Comparison of ENCODE assay signal across 22 cellular contexts in the genomic region with DNA sequence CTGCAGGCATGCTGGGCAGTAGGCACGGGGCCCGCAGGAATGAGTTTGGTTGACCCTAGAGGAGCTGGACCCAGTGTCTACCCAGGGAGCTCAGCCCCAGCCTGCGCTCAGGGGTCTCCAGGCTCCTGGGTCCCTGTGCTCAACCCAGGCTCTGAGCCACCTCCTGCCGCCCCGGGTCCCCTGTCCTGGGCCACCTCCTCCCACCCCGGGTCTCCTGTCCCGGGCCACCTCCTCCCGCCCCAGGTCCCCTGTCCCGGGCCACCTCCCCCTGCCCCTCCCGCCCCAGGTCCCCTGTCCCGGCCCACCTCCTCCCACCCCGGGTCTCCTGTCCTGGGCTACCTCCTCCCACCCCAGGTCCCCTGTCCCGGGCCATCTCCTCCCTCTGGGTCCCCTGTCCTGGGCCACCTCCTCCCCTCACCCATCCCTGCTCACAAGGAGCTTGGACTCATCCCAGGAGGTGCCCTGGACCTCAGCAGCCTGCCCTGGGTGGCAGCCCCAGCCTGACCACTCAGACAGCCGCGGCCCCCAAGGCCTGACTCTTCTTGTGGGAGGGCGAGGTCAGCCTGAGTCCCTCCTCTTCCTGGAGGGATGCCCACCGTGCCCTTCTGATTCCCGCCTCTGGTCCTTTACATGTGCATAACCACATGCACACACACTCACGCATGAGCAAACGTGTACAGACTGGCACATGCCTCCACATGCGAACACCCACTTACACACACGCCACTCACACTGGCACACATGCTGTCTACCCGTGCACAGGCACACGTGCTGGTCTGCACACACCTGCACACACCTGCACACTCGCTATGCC. TPM values are rescaled to one million over a fixed set of nuclear protein-coding genes. Genes with fewer than 3 reads are reported as not detected.
"Had no signal": no experiment of that assay in that cellular context is flagged by ENCODE, and none has a peak within 500 bp of the region (broad histone marks: within the 10 kb centered on the region; RNA-seq: fewer than 3 reads in every experiment).

No MANE protein-coding gene starts in this region.

- H3K27me3 ChIP-seq: gastrocnemius medialis, heart left ventricle, neutrophil, tibial nerve had no signal

- H3K4me3 Mint-ChIP-seq: activated CD8-positive, alpha-beta memory T cell treated with anti-CD3 and anti-CD28 coated beads, Interleukin-2, amount 10 ng/mL, durations not matched to agents 7 days and 5 days; activated naive CD8-positive, alpha-beta T cell; dendritic cell treated with granulocyte-macrophage colony-stimulating factor and Interleukin-4, amounts not matched to agents 40 ng/mL and 50 ng/mL, for 4 days had no signal

- H3K9me3 ChIP-seq: gastrocnemius medialis, heart left ventricle, neutrophil, tibial nerve had no signal

- DNase-seq: activated CD4-positive, alpha-beta T cell treated with anti-CD3 and anti-CD28 coated beads, Interleukin-2, amount 50 U/mL, for 4 hours; activated CD8-positive, alpha-beta memory T cell treated with anti-CD3 and anti-CD28 coated beads, Interleukin-2, amount 10 ng/mL, durations not matched to agents 7 days and 5 days; amniotic stem cell; effector CD8-positive, alpha-beta T cell; gastrocnemius medialis; mesenchymal stem cell; stimulated activated CD4-positive, alpha-beta T cell treated with anti-CD3 and anti-CD28 coated beads, Interleukin-12 subunit alpha, Interleukin-12 subunit beta, amount 100 ng/mL, for 4 hours; stimulated activated CD4-positive, alpha-beta T cell treated with anti-CD3 and anti-CD28 coated beads, Interleukin-1b, Interleukin-23, amount 100 ng/mL, for 48 hours; stimulated activated CD8-positive, alpha-beta memory T cell treated with anti-CD3 and anti-CD28 coated beads, Interleukin-4, amount 100 ng/mL, for 48 hours; stimulated activated naive CD4-positive, alpha-beta T cell; substantia nigra; SW 1271 had no signal

- H2AFZ ChIP-seq: parathyroid adenoma had no signal

- H3K27me3 Mint-ChIP-seq: activated CD8-positive, alpha-beta memory T cell treated with anti-CD3 and anti-CD28 coated beads, Interleukin-2, amount 10 ng/mL, durations not matched to agents 7 days and 5 days; activated naive CD8-positive, alpha-beta T cell; naive thymus-derived CD4-positive, alpha-beta T cell had no signal

- H3K9ac ChIP-seq: parathyroid adenoma had no signal

- H3K79me2 ChIP-seq: parathyroid adenoma had no signal

- H3K27ac Mint-ChIP-seq: activated CD8-positive, alpha-beta memory T cell treated with anti-CD3 and anti-CD28 coated beads, Interleukin-2, amount 10 ng/mL, durations not matched to agents 7 days and 5 days; activated naive CD8-positive, alpha-beta T cell; dendritic cell treated with granulocyte-macrophage colony-stimulating factor and Interleukin-4, amounts not matched to agents 40 ng/mL and 50 ng/mL, for 4 days had no signal

- H3K4me1 ChIP-seq: parathyroid adenoma had no signal

- H3K36me3 Mint-ChIP-seq: activated naive CD8-positive, alpha-beta T cell; naive thymus-derived CD4-positive, alpha-beta T cell had no signal

- H3K36me3 ChIP-seq: gastrocnemius medialis, heart left ventricle, neutrophil, tibial nerve had no signal

- FAIRE-seq: TTC549 had no signal

- ATAC-seq: activated CD8-positive, alpha-beta memory T cell treated with anti-CD3 and anti-CD28 coated beads, Interleukin-2, amount 10 ng/mL, durations not matched to agents 7 days and 5 days; esophagus mucosa; gastrocnemius medialis; heart left ventricle; naive thymus-derived CD4-positive, alpha-beta T cell had no signal

- H3K4me3 ChIP-seq: gastrocnemius medialis, heart left ventricle, tibial nerve had no signal

- H3K27ac ChIP-seq: gastrocnemius medialis, heart left ventricle, neutrophil, parathyroid adenoma had no signal

RNA-seq across cellular contexts. Expression of a gene that starts 2.4 kb away (rescaled TPM):
- total RNA-seq: gastrocnemius medialis had no signal
- polyA plus RNA-seq: naive thymus-derived CD4-positive, alpha-beta T cell had no signal

RNA-seq across cellular contexts. Expression of a gene that starts 9.4 kb away (rescaled TPM):
- total RNA-seq: esophagus mucosa, kidney epithelial cell had no signal
- polyA plus RNA-seq: naive thymus-derived CD4-positive, alpha-beta T cell had no signal

RNA-seq across cellular contexts. Expression of a gene that starts 22.8 kb away (rescaled TPM):
- polyA plus RNA-seq: naive thymus-derived CD4-positive, alpha-beta T cell had no signal

RNA-seq across cellular contexts. Expression of a gene that starts 28.3 kb away (rescaled TPM):
- total RNA-seq: kidney epithelial cell had no signal
- polyA plus RNA-seq: naive thymus-derived CD4-positive, alpha-beta T cell had no signal
